Comparison of ENCODE assay signal across 1 cellular context in the genomic region with DNA sequence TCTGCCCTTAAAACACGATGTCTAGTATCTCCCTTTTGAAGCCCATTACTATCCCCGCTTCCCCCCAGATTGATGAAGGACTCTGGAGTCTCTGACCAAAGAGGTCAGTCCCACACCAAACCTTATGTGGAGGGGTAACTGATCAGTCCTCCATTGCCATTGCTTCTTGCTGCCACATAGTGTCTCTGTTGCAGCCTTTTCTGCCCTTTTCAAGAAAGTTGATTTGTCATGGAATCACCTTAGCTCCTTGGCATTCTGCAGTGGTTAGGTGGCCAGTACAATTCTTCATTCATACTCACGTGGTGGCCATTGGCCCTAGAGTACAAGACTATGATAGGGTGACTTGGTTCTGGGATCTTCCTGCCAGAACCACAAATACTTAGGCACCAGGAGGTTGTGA.
TF ChIP-seq lines count a peak whose summit lies in the region.

No MANE protein-coding gene starts in this region.

TF ChIP-seq in IMR-90, 13 proteins besides CTCF, POLR2A, EP300 and RAD21:
- TF ChIP-seq BHLHE40 (IDR thresholded peaks at IDR 0.05; ENCODE audit: low read depth, low read length) (no peak), SMC3 (IDR thresholded peaks at IDR 0.05; ENCODE audit: low read depth, low read length) (peak; percentile 18; the same call in 1 of the 2 replicates)
